ENCODE assay signal across 17 cellular contexts in genomic region chr1:118535901-118536300, GRCh38.
DNase-seq lines count a peak whose midpoint lies in the region; TF ChIP-seq lines count a peak whose summit lies in the region.
"Had no signal": no experiment of that assay in that cellular context is flagged by ENCODE, and none has a peak within 500 bp of the region (broad histone marks: within the 10 kb centered on the region; RNA-seq: fewer than 3 reads in every experiment).

No MANE protein-coding gene starts in this region.

- peak overlapping the region; percentile 12; the same call in 1 of the 2 replicates for H3K27ac ChIP-seq in SJCRH30
- H3K27ac ChIP-seq: BLaER1 had no signal

- H3K9me3 ChIP-seq in SJCRH30 (replicated peaks), result 0 out of 2 replicates have a peak, but pooled peaks cover 3% of the 10 kb centered on the region
- H3K9me3 ChIP-seq: BLaER1, SK-N-SH had no signal

- H3K27me3 ChIP-seq in SJCRH30, result no peaks in the 10 kb centered on the region
- H3K27me3 ChIP-seq: BLaER1 had no signal

- no peak for TF ChIP-seq CTCF in progenitor cell of endocrine pancreas (IDR thresholded peaks at IDR 0.05; ENCODE audit: unreplicated experiment)

- H3K9me3 Mint-ChIP-seq in progenitor cell of endocrine pancreas (ENCODE audit: low read depth), result no peaks in the 10 kb centered on the region
- H3K9me3 Mint-ChIP-seq: H9 had no signal

- H3K4me3 ChIP-seq in SJCRH30, result no peak overlapping the region
- H3K4me3 ChIP-seq: BLaER1 had no signal

- H3K27ac Mint-ChIP-seq in progenitor cell of endocrine pancreas, result no peak overlapping the region
- H3K27ac Mint-ChIP-seq: CD8-positive, alpha-beta memory T cell; H9; T-cell had no signal

- H3K4me1 Mint-ChIP-seq in progenitor cell of endocrine pancreas (ENCODE audit: low read depth), result no peaks in the 10 kb centered on the region
- H3K4me1 Mint-ChIP-seq: CD8-positive, alpha-beta memory T cell; H9; T-cell had no signal

- peaks cover 26% of the 10 kb centered on the region for H3K4me1 ChIP-seq in SJCRH30
- H3K4me1 ChIP-seq: BLaER1 had no signal

- H3K36me3 ChIP-seq in SJCRH30, result no peaks in the 10 kb centered on the region
- H3K36me3 ChIP-seq: BLaER1 had no signal

- H3K4me3 Mint-ChIP-seq in progenitor cell of endocrine pancreas (ENCODE audit: low read depth), result no peak overlapping the region
- H3K4me3 Mint-ChIP-seq: CD8-positive, alpha-beta memory T cell; H9; T-cell had no signal

- H3K36me3 Mint-ChIP-seq in progenitor cell of endocrine pancreas (ENCODE audit: insufficient read depth), result no peaks in the 10 kb centered on the region
- H3K36me3 Mint-ChIP-seq: CD8-positive, alpha-beta memory T cell; T-cell had no signal

- H3K27me3 Mint-ChIP-seq in progenitor cell of endocrine pancreas, result no peaks in the 10 kb centered on the region
- H3K27me3 Mint-ChIP-seq: CD8-positive, alpha-beta memory T cell; T-cell had no signal

- DNase-seq in NCI-H2171 treated with DMSO at 0.1 percent for 48 hours (lab: John Stamatoyannopoulos, UW) (peak; percentile 13), NCI-H2171 (lab: John Stamatoyannopoulos, UW) (no peak), NCI-H2029 treated with DMSO at 0.1 percent for 48 hours (lab: John Stamatoyannopoulos, UW) (peak; percentile 17), NCI-H524 treated with DMSO at 0.1 percent for 48 hours (lab: John Stamatoyannopoulos, UW) (peak; percentile 14), SJCRH30 (peak; percentile 68 to 87), progenitor cell of endocrine pancreas (ENCODE audit: low spot score, unreplicated experiment) (no peak), LoVo (ENCODE audit: low spot score) (no peak)
- DNase-seq in effector CD4-positive, alpha-beta T cell, result no peak
- DNase-seq: CD8-positive, alpha-beta memory T cell; H9; MM.1S; NCI-H1436; NCI-H526 treated with DMSO at 0.1 percent for 48 hours; SK-N-SH; T-cell; T1000 had no signal

Comparison
In these comparisons a context has a peak if more than half of its experiments do, and no peak if none do; other contexts are left out.
1. DNase-seq: peak in NCI-H2171 treated with DMSO at 0.1 percent for 48 hours (single experiment), NCI-H2029 treated with DMSO at 0.1 percent for 48 hours (single experiment), NCI-H524 treated with DMSO at 0.1 percent for 48 hours (single experiment) and SJCRH30 (2 of 2); none in NCI-H2171 (single experiment), progenitor cell of endocrine pancreas (single experiment), effector CD4-positive, alpha-beta T cell (single experiment) and LoVo (single experiment).